In the genomic region with DNA sequence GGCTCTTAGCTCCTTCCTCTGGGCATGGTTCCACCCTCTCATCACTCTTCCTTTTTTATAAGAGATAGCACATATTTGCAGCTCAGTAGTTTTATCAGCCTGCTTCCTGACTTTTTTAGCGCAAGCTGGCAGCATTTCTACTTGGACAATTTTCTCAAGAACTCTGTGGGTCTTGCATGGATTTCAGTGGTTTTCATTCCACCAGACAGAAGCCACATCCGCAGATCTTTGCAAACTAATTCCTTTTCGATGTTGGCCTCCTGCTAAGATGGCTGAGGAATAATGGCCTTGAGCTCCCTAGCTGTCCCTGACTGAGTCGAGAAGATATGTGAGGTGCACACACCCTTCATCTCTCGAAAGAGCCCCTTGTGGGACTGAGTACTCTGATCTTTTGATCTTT, we compare ENCODE assay signal across 20 cellular contexts.
"Had no signal": no experiment of that assay in that cellular context is flagged by ENCODE, and none has a peak within 500 bp of the region (broad histone marks: within the 10 kb centered on the region; RNA-seq: fewer than 3 reads in every experiment).

No MANE protein-coding gene starts in this region.

- H3K36me3 ChIP-seq: ascending aorta, cardiac muscle cell, ovary, right lobe of liver, thyroid gland had no signal

- ATAC-seq: activated T-helper 17 cell treated with anti-CD3 and anti-CD28 coated beads, Interleukin-2, amount 50 U/mL, for 72 hours; esophagus mucosa; mucosa of descending colon; naive thymus-derived CD4-positive, alpha-beta T cell; right lobe of liver; stimulated activated memory B cell treated with anti-CD40 and anti-IgM and Interleukin-4, amounts not matched to agents 10 μg/mL and 1 μg/mL and 100 μg/mL, for 72 hours had no signal

- H3K27me3 ChIP-seq: ascending aorta, cardiac muscle cell, ovary, right lobe of liver, thyroid gland had no signal

- FAIRE-seq: colon, endometrium, frontal cortex, islet of Langerhans, TTC549, urothelium cell line had no signal

- H3K27ac ChIP-seq: ascending aorta, cardiac muscle cell, ovary, right lobe of liver, thyroid gland had no signal

- H3K4me1 ChIP-seq: ascending aorta, right lobe of liver had no signal

- H3K9me3 ChIP-seq: ascending aorta, mucosa of descending colon, ovary, right lobe of liver, thyroid gland had no signal

- DNase-seq: activated naive CD4-positive, alpha-beta T cell treated with Interleukin-2 at 50 U/mL for 16 hours; head of caudate nucleus; mucosa of descending colon; naive thymus-derived CD4-positive, alpha-beta T cell; ovary; right lobe of liver; stimulated activated CD4-positive, alpha-beta T cell treated with anti-CD3 and anti-CD28 coated beads, Interleukin-2, amount 100 ng/mL, for 24 hours; SW 1271; thyroid gland had no signal

- H3K4me3 ChIP-seq: ascending aorta, cardiac muscle cell, mucosa of descending colon, ovary, right lobe of liver, thyroid gland had no signal
